In genomic region chr2:116435648-116436047, GRCh38 we compare ENCODE assay signal across 19 cellular contexts.
"Had no signal": no experiment of that assay in that cellular context is flagged by ENCODE, and none has a peak within 500 bp of the region (broad histone marks: within the 10 kb centered on the region; RNA-seq: fewer than 3 reads in every experiment).

No MANE protein-coding gene starts in this region.

- H3K9me3 ChIP-seq: adrenal gland, body of pancreas, neutrophil, thoracic aorta, upper lobe of right lung had no signal

- H3K4me1 ChIP-seq: adrenal gland, body of pancreas, left lung, parathyroid adenoma, stomach, upper lobe of right lung had no signal

- H3K27ac ChIP-seq: adrenal gland, body of pancreas, left lung, neutrophil, parathyroid adenoma, stomach, thoracic aorta, upper lobe of right lung had no signal

- H3K79me2 ChIP-seq: parathyroid adenoma had no signal

- ATAC-seq: activated T-cell treated with anti-CD3 and anti-CD28 coated beads, Interleukin-2, amount 50 U/mL, for 4 hours; body of pancreas; left lung; naive thymus-derived CD8-positive, alpha-beta T cell; upper lobe of right lung had no signal

- DNase-seq: activated CD4-positive, alpha-beta memory T cell treated with anti-CD3 and anti-CD28 coated beads, Interleukin-2, amount 10 ng/mL, durations not matched to agents 7 days and 5 days; activated effector memory CD4-positive, alpha-beta T cell treated with Interleukin-2 at 50 U/mL for 16 hours; activated naive CD4-positive, alpha-beta T cell treated with anti-CD3 and anti-CD28 coated beads, Interleukin-2, amount 50 U/mL, for 16 hours; activated T-cell treated with anti-CD3 and anti-CD28 coated beads, Interleukin-2, amount 50 U/mL, for 4 hours; adrenal gland; body of pancreas; caudate nucleus; islet precursor cell; left lung; naive thymus-derived CD8-positive, alpha-beta T cell; stimulated activated CD4-positive, alpha-beta T cell treated with anti-CD3 and anti-CD28 coated beads, Interleukin-12 subunit alpha, Interleukin-12 subunit beta, amount 100 ng/mL, for 4 hours; stimulated activated CD4-positive, alpha-beta T cell treated with anti-CD3 and anti-CD28 coated beads, Interleukin-2, amount 100 ng/mL, for 24 hours; stomach; upper lobe of right lung had no signal

- H3K27me3 ChIP-seq: adrenal gland, body of pancreas, left lung, neutrophil, stomach, upper lobe of right lung had no signal

- H2AFZ ChIP-seq: parathyroid adenoma had no signal

- H3K36me3 ChIP-seq: adrenal gland, left lung, neutrophil, stomach, thoracic aorta, upper lobe of right lung had no signal

- H3K9ac ChIP-seq: parathyroid adenoma had no signal

- FAIRE-seq: colon, endometrium had no signal

- H3K4me3 ChIP-seq: adrenal gland, body of pancreas, left lung, stomach, thoracic aorta, upper lobe of right lung had no signal
